ENCODE assay signal across 18 cellular contexts in the genomic region with DNA sequence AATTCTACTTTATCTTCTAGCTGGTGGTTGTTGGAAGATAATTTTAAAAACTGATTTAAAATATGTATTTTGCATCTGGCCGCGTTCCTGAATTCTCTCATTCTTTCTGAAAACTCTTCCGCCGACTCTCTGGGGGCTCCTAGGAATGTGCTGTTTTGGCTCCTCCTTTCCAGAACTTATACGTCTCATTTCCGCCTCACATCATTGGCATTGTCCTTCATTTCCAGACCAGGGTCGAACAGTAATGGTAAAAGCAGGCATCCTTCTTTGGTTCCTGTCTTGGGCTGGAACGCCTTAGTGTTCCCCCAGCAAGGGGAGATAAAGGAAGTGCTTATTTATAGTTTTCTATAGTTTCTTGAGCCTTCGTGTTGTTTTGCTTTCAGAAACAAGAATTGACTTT. TPM values are rescaled to one million over a fixed set of nuclear protein-coding genes. Genes with fewer than 3 reads are reported as not detected.
DNase-seq lines count a peak whose midpoint lies in the region; ATAC-seq and TF ChIP-seq lines count a peak whose summit lies in the region.
"Had no signal": no experiment of that assay in that cellular context is flagged by ENCODE, and none has a peak within 500 bp of the region (broad histone marks: within the 10 kb centered on the region; RNA-seq: fewer than 3 reads in every experiment).

No MANE protein-coding gene starts in this region.

- H4K20me1 ChIP-seq in BLaER1: no peaks in the 10 kb centered on the region

- H3K4me3 ChIP-seq in BLaER1 (no peak overlapping the region), cardiac fibroblast (replicated peaks in 1 of 2; ENCODE audit: low read depth in 2 of 2, low read length in 2 of 2) (no peak overlapping the region), left ventricle myocardium inferior (peak overlapping the region; percentile 4)
- H3K4me3 ChIP-seq: A549 had no signal

- peaks cover 4% of the 10 kb centered on the region for H3K4me1 Mint-ChIP-seq in osteocyte (ENCODE audit: unreplicated experiment)
- H3K4me1 Mint-ChIP-seq: activated naive CD8-positive, alpha-beta T cell treated with anti-CD3 and anti-CD28 coated beads, Interleukin-2, amount 50 U/mL, for 24 hours; stimulated activated naive CD8-positive, alpha-beta T cell treated with anti-CD3 and anti-CD28 coated beads, Interleukin-15, amount 100 ng/mL, for 72 hours had no signal

- intact Hi-C loops in left ventricle myocardium inferior (cut with micrococcal nuclease): no loop called here

- no peak overlapping the region for H3K9ac ChIP-seq in BLaER1

- no peaks in the 10 kb centered on the region for H3K36me3 ChIP-seq in BLaER1
- H3K36me3 ChIP-seq in left ventricle myocardium inferior: no peaks in the 10 kb centered on the region

- H3K4me1 ChIP-seq in BLaER1 (peaks cover 42% of the 10 kb centered on the region), left ventricle myocardium inferior (peaks cover 53% of the 10 kb centered on the region)

- H3K27me3 ChIP-seq in BLaER1 (no peaks in the 10 kb centered on the region), left ventricle myocardium inferior (ENCODE audit: low read depth) (no peaks in the 10 kb centered on the region)

- H3K4me2 ChIP-seq in BLaER1: peak overlapping the region; percentile 46
- H3K4me2 ChIP-seq: A549 had no signal

- DNase-seq in cardiac fibroblast (ENCODE audit: low read depth in 2 of 2) (peak; percentile 80 to 89), left ventricle myocardium inferior (no peak), osteocyte (ENCODE audit: extremely low spot score, unreplicated experiment) (no peak), omental fat pad (ENCODE audit: low spot score) (no peak), AG08396 (ENCODE audit: low spot score) (no peak)
- no peak for DNase-seq in stimulated activated naive CD4-positive, alpha-beta T cell (lab: John Stamatoyannopoulos, UW)
- DNase-seq: activated CD8-positive, alpha-beta T cell treated with anti-CD3 and anti-CD28 coated beads, Interleukin-2, amount 10 ng/mL, durations not matched to agents 7 days and 5 days; activated naive CD8-positive, alpha-beta T cell treated with anti-CD3 and anti-CD28 coated beads, Interleukin-2, amount 50 U/mL, for 24 hours; CD8-positive, alpha-beta T cell; NCI-H1436 treated with DMSO at 0.1 percent for 48 hours; NK-92 treated with Interleukin-12 subunit alpha and Interleukin-12 subunit beta, amount 100 ng/mL, for 24 hours; stimulated activated naive CD8-positive, alpha-beta T cell treated with anti-CD3 and anti-CD28 coated beads, Interleukin-15, amount 100 ng/mL, for 72 hours; T-helper 1 cell had no signal

- no peak overlapping the region for H3K4me3 Mint-ChIP-seq in osteocyte (ENCODE audit: unreplicated experiment)
- H3K4me3 Mint-ChIP-seq: activated CD8-positive, alpha-beta T cell treated with anti-CD3 and anti-CD28 coated beads, Interleukin-2, amount 10 ng/mL, durations not matched to agents 7 days and 5 days; activated naive CD8-positive, alpha-beta T cell treated with anti-CD3 and anti-CD28 coated beads, Interleukin-2, amount 50 U/mL, for 24 hours; activated T-helper 1 cell treated with anti-CD3 and anti-CD28 coated beads, Interleukin-12 subunit alpha, Interleukin-12 subunit beta, Interleukin-2, Interleukin-4 antibody, amounts not matched to agents 30 ng/mL and 10 ng/mL and 1 ng/mL, durations not matched to agents 14 hours and 24 hours and 36 hours; CD8-positive, alpha-beta T cell; stimulated activated naive CD8-positive, alpha-beta T cell treated with anti-CD3 and anti-CD28 coated beads, Interleukin-15, amount 100 ng/mL, for 72 hours had no signal

- no peaks in the 10 kb centered on the region for H3K36me3 Mint-ChIP-seq in osteocyte (ENCODE audit: unreplicated experiment)
- H3K36me3 Mint-ChIP-seq: CD8-positive, alpha-beta T cell had no signal

- TF ChIP-seq CTCF in cardiac fibroblast (IDR thresholded peaks at IDR 0.05; ENCODE audit: low read depth, low read length): no peak
- TF ChIP-seq CTCF in left ventricle myocardium inferior (IDR thresholded peaks at IDR 0.05; ENCODE audit: borderline replicate concordance): no peak
- no peak for TF ChIP-seq CTCF in osteocyte (IDR thresholded peaks at IDR 0.05)
- TF ChIP-seq CTCF in omental fat pad (IDR thresholded peaks at IDR 0.05): no peak

- H3K9me3 ChIP-seq in BLaER1 (no peaks in the 10 kb centered on the region), left ventricle myocardium inferior (replicated peaks) (no peaks in the 10 kb centered on the region)
- H3K9me3 ChIP-seq: A549 had no signal

- peak overlapping the region; percentile 7 for H3K27ac Mint-ChIP-seq in osteocyte (ENCODE audit: unreplicated experiment)
- H3K27ac Mint-ChIP-seq: activated CD8-positive, alpha-beta T cell treated with anti-CD3 and anti-CD28 coated beads, Interleukin-2, amount 10 ng/mL, durations not matched to agents 7 days and 5 days; activated naive CD8-positive, alpha-beta T cell treated with anti-CD3 and anti-CD28 coated beads, Interleukin-2, amount 50 U/mL, for 24 hours; activated T-helper 1 cell treated with anti-CD3 and anti-CD28 coated beads, Interleukin-12 subunit alpha, Interleukin-12 subunit beta, Interleukin-2, Interleukin-4 antibody, amounts not matched to agents 30 ng/mL and 10 ng/mL and 1 ng/mL, durations not matched to agents 14 hours and 24 hours and 36 hours; CD8-positive, alpha-beta T cell; stimulated activated naive CD8-positive, alpha-beta T cell treated with anti-CD3 and anti-CD28 coated beads, Interleukin-15, amount 100 ng/mL, for 72 hours had no signal

- H3K9me3 Mint-ChIP-seq in osteocyte (ENCODE audit: unreplicated experiment): no peaks in the 10 kb centered on the region
- H3K9me3 Mint-ChIP-seq: activated naive CD8-positive, alpha-beta T cell treated with anti-CD3 and anti-CD28 coated beads, Interleukin-2, amount 50 U/mL, for 24 hours; activated T-helper 1 cell treated with anti-CD3 and anti-CD28 coated beads, Interleukin-12 subunit alpha, Interleukin-12 subunit beta, Interleukin-2, Interleukin-4 antibody, amounts not matched to agents 30 ng/mL and 10 ng/mL and 1 ng/mL, durations not matched to agents 14 hours and 24 hours and 36 hours; CD8-positive, alpha-beta T cell; stimulated activated naive CD8-positive, alpha-beta T cell treated with anti-CD3 and anti-CD28 coated beads, Interleukin-15, amount 100 ng/mL, for 72 hours had no signal

- ATAC-seq in omental fat pad (ENCODE audit: low FRiP score): no peak
- no peak for ATAC-seq in HG03439 (IDR thresholded peaks at IDR 0.05; ENCODE audit: unreplicated experiment)
- ATAC-seq: activated CD8-positive, alpha-beta T cell treated with anti-CD3 and anti-CD28 coated beads, Interleukin-2, amount 10 ng/mL, durations not matched to agents 7 days and 5 days; activated naive CD8-positive, alpha-beta T cell treated with anti-CD3 and anti-CD28 coated beads, Interleukin-2, amount 50 U/mL, for 24 hours; CD8-positive, alpha-beta T cell; stimulated activated naive CD8-positive, alpha-beta T cell treated with anti-CD3 and anti-CD28 coated beads, Interleukin-15, amount 100 ng/mL, for 72 hours had no signal

- H3K27ac ChIP-seq in BLaER1 (peak overlapping the region; percentile 38; the same call in 1 of the 2 replicates), left ventricle myocardium inferior (replicated peaks) (peak overlapping the region; percentile 92)
- H3K27ac ChIP-seq: A549 had no signal

- H3K27me3 Mint-ChIP-seq in osteocyte (ENCODE audit: unreplicated experiment): peaks cover 36% of the 10 kb centered on the region
- H3K27me3 Mint-ChIP-seq: activated naive CD8-positive, alpha-beta T cell treated with anti-CD3 and anti-CD28 coated beads, Interleukin-2, amount 50 U/mL, for 24 hours had no signal

RNA-seq across cellular contexts. Expression of a gene that starts 10.9 kb away (rescaled TPM):
- 30.7 TPM for total RNA-seq in left ventricle myocardium inferior
- 2.6 and 4.4 TPM in 2 replicates for total RNA-seq in osteocyte
- 10 to 100 TPM in 3 of 4 donors, 1 to 10 TPM in 1; 4.6 to 21.3 (median 14.4) TPM for total RNA-seq in omental fat pad
- total RNA-seq: Daoy had no signal

RNA-seq across cellular contexts. Expression of a gene that starts 16.9 kb away (rescaled TPM):
- total RNA-seq in left ventricle myocardium inferior (2.4 TPM), osteocyte (not detected in 2 replicates), omental fat pad (not detected)
- total RNA-seq: CD8-positive, alpha-beta T cell; Daoy had no signal

RNA-seq across cellular contexts. Expression of a gene that starts 38.6 kb away (rescaled TPM):
- 93.6 TPM for total RNA-seq in left ventricle myocardium inferior
- total RNA-seq in osteocyte: 28.0 and 29.2 TPM in 2 replicates
- total RNA-seq in omental fat pad: 100 to 1,000 TPM in 3 of 4 donors, 10 to 100 TPM in 1; 82.3 to 114 (median 111) TPM

RNA-seq across cellular contexts. Expression of a gene that starts 55.7 kb away (rescaled TPM):
- total RNA-seq in left ventricle myocardium inferior (19.7 TPM), osteocyte (26.9 and 29.5 TPM in 2 replicates), omental fat pad (10 to 100 TPM; 12.1 to 71.2 (median 49.8) TPM)

Comparison
In these comparisons a context has a peak if more than half of its experiments do, and no peak if none do; other contexts are left out.
1. DNase-seq: peak in cardiac fibroblast (2 of 2); none in left ventricle myocardium inferior (single experiment), osteocyte (single experiment), stimulated activated naive CD4-positive, alpha-beta T cell (0 of 6), omental fat pad (single experiment) and AG08396 (single experiment).